15 cellular contexts compared by ENCODE assay signal in genomic region chr2:214853906-214854305, GRCh38. TPM values are rescaled to one million over a fixed set of nuclear protein-coding genes. Genes with fewer than 3 reads are reported as not detected.
DNase-seq lines count a peak whose midpoint lies in the region; ATAC-seq, FAIRE-seq and TF ChIP-seq lines count a peak whose summit lies in the region.
"Had no signal": no experiment of that assay in that cellular context is flagged by ENCODE, and none has a peak within 500 bp of the region (broad histone marks: within the 10 kb centered on the region; RNA-seq: fewer than 3 reads in every experiment).

No MANE protein-coding gene starts in this region.

- H3K27me3 ChIP-seq in bronchial epithelial cell (ENCODE audit: control insufficient read depth, insufficient read depth, low read length) = no peaks in the 10 kb centered on the region
- H3K27me3 ChIP-seq: BLaER1 had no signal

- no peaks in the 10 kb centered on the region for H3K9me3 ChIP-seq in mucosa of descending colon
- H3K9me3 ChIP-seq: BLaER1, HAP-1 had no signal

- H3K4me1 ChIP-seq in mucosa of descending colon (ENCODE audit: low read depth) = no peaks in the 10 kb centered on the region
- H3K4me1 ChIP-seq: BLaER1, HAP-1 had no signal

- peak; percentile 38 for ATAC-seq in mucosa of descending colon

- DNase-seq in NCI-H2029 (lab: John Stamatoyannopoulos, UW) (peak; percentile 1), NCI-H2029 treated with DMSO at 0.1 percent for 48 hours (lab: John Stamatoyannopoulos, UW) (no peak), COR-L47 (lab: John Stamatoyannopoulos, UW) (peak; percentile 27), bronchial epithelial cell (ENCODE audit: low read depth) (peak; percentile 23), mucosa of descending colon (no peak), NCI-H524 treated with DMSO at 0.1 percent for 48 hours (lab: John Stamatoyannopoulos, UW) (no peak), GM12891 (ENCODE audit: insufficient read length, low spot score) (no peak)
- DNase-seq: 8988T; AML-193; CD8-positive, alpha-beta memory T cell; DND-41; GDM1 had no signal

- intact Hi-C loops in mucosa of descending colon (cut with DNase I, micrococcal nuclease) = no loop called here

- no peak for TF ChIP-seq CTCF in bronchial epithelial cell (IDR thresholded peaks at IDR 0.05; ENCODE audit: insufficient read depth, low read length, severe bottlenecking)
- no peak for TF ChIP-seq CTCF in mucosa of descending colon (IDR thresholded peaks at IDR 0.05)

- H3K36me3 ChIP-seq in bronchial epithelial cell (ENCODE audit: control insufficient read depth, insufficient read depth, low read length) (no peaks in the 10 kb centered on the region), mucosa of descending colon (ENCODE audit: low read depth) (no peaks in the 10 kb centered on the region)
- H3K36me3 ChIP-seq: BLaER1, HAP-1 had no signal

- no peak for TF ChIP-seq POLR2A in GM12891 (IDR thresholded peaks at IDR 0.05; ENCODE audit: low read depth, low read length)

- H3K4me3 ChIP-seq in bronchial epithelial cell (ENCODE audit: low read depth, low read length) (no peak overlapping the region), mucosa of descending colon (no peak overlapping the region)
- H3K4me3 ChIP-seq: BLaER1, HAP-1 had no signal

- peak; percentile 23 for FAIRE-seq in bronchial epithelial cell (lab: Jason Lieb, UNC)
- FAIRE-seq in GM12891 (lab: Jason Lieb, UNC) = no peak
- FAIRE-seq: H1 had no signal

TF ChIP-seq in GM12891, 5 proteins besides CTCF, POLR2A, EP300 and RAD21:
- TF ChIP-seq SPI1 (IDR thresholded peaks at IDR 0.05; ENCODE audit: low read depth, low read length) (no peak), POLR2AphosphoS5 (IDR thresholded peaks at IDR 0.05; ENCODE audit: low read depth, low read length) (no peak), PAX5 (IDR thresholded peaks at IDR 0.05; ENCODE audit: insufficient read depth, low read length, severe bottlenecking) (no peak), POU2F2 (IDR thresholded peaks at IDR 0.05; ENCODE audit: low read depth, low read length) (no peak), TAF1 (IDR thresholded peaks at IDR 0.05; ENCODE audit: low read depth, low read length) (no peak)

RNA-seq across cellular contexts. Expression of gene BARD1, which starts 44.4 kb away (rescaled TPM):
- total RNA-seq in bronchial epithelial cell = 6.8 and 9.2 TPM in 2 replicates
- total RNA-seq in mucosa of descending colon = 10 to 100 TPM; 10.5 to 20.4 (median 15.9) TPM
- 4.8 TPM for polyA plus RNA-seq in GM12891 (2012; ENCODE audit: low read depth, missing spikeins)

Comparison
In these comparisons a context has a peak if more than half of its experiments do, and no peak if none do; other contexts are left out.
1. DNase-seq: peak in NCI-H2029 (single experiment), COR-L47 (single experiment) and bronchial epithelial cell (single experiment); none in NCI-H2029 treated with DMSO at 0.1 percent for 48 hours (single experiment), mucosa of descending colon (0 of 3), NCI-H524 treated with DMSO at 0.1 percent for 48 hours (single experiment) and GM12891 (single experiment).